16 cellular contexts compared by ENCODE assay signal in the genomic region with DNA sequence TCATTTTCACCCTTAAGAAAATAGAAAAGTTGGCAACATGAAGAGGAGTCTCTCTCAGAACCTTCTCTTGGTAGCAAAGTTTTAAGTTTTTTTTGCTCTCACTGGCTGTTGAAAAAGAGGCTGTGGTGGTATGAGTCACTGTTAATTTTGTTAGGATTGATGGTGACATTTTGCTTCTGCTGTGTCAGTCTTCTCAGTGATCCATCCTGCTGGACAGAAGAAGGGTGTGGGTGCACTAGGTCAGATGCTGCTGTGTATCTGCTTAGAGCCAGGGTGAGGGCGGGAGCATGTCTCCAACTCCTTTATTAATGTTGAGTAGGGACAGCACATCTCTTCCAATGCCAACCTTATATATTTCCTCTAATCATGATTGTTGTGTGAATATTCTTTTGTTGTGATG.
"Had no signal": no experiment of that assay in that cellular context is flagged by ENCODE, and none has a peak within 500 bp of the region (broad histone marks: within the 10 kb centered on the region; RNA-seq: fewer than 3 reads in every experiment).

No MANE protein-coding gene starts in this region.

- H3K4me3 Mint-ChIP-seq: naive thymus-derived CD4-positive, alpha-beta T cell; stimulated activated memory B cell treated with anti-CD40 and anti-IgM and Interleukin-4, amounts not matched to agents 10 μg/mL and 1 μg/mL and 100 μg/mL, for 72 hours; stimulated activated naive CD8-positive, alpha-beta T cell treated with anti-CD3 and anti-CD28 coated beads, Interleukin-15, Interleukin-2, amounts not matched to agents 100 ng/mL and 50 ng/mL, for 24 hours had no signal

- H3K27ac ChIP-seq: coronary artery, gastrocnemius medialis, heart right ventricle, neutrophil, testis, tibial nerve had no signal

- H3K9me3 Mint-ChIP-seq: stimulated activated memory B cell treated with anti-CD40 and anti-IgM and Interleukin-4, amounts not matched to agents 10 μg/mL and 1 μg/mL and 100 μg/mL, for 72 hours had no signal

- H3K4me1 ChIP-seq: gastrocnemius medialis, testis had no signal

- FAIRE-seq: islet of Langerhans had no signal

- H3K4me1 Mint-ChIP-seq: naive thymus-derived CD4-positive, alpha-beta T cell; stimulated activated memory B cell treated with anti-CD40 and anti-IgM and Interleukin-4, amounts not matched to agents 10 μg/mL and 1 μg/mL and 100 μg/mL, for 72 hours had no signal

- DNase-seq: effector CD4-positive, alpha-beta T cell; gastrocnemius medialis; heart right ventricle; hypothalamus; kidney glomerular epithelial cell; mammary epithelial cell; naive thymus-derived CD4-positive, alpha-beta T cell; right cardiac atrium; stimulated activated CD4-positive, alpha-beta T cell treated with anti-CD3 and anti-CD28 coated beads, Interleukin-4, amount 100 ng/mL, for 1 hour; testis had no signal

- H3K36me3 ChIP-seq: neutrophil, tibial nerve had no signal

- H3K36me3 Mint-ChIP-seq: naive thymus-derived CD4-positive, alpha-beta T cell had no signal

- H3K4me3 ChIP-seq: coronary artery, gastrocnemius medialis, heart right ventricle, testis, tibial nerve had no signal

- H3K27ac Mint-ChIP-seq: naive thymus-derived CD4-positive, alpha-beta T cell; stimulated activated memory B cell treated with anti-CD40 and anti-IgM and Interleukin-4, amounts not matched to agents 10 μg/mL and 1 μg/mL and 100 μg/mL, for 72 hours; stimulated activated naive CD8-positive, alpha-beta T cell treated with anti-CD3 and anti-CD28 coated beads, Interleukin-15, Interleukin-2, amounts not matched to agents 100 ng/mL and 50 ng/mL, for 24 hours had no signal

- ATAC-seq: gastrocnemius medialis; naive thymus-derived CD4-positive, alpha-beta T cell; stimulated activated memory B cell treated with anti-CD40 and anti-IgM and Interleukin-4, amounts not matched to agents 10 μg/mL and 1 μg/mL and 100 μg/mL, for 72 hours had no signal

- H3K9me3 ChIP-seq: gastrocnemius medialis, heart right ventricle, neutrophil, testis, tibial nerve had no signal

- H3K27me3 Mint-ChIP-seq: stimulated activated memory B cell treated with anti-CD40 and anti-IgM and Interleukin-4, amounts not matched to agents 10 μg/mL and 1 μg/mL and 100 μg/mL, for 72 hours had no signal

- H3K27me3 ChIP-seq: gastrocnemius medialis, heart right ventricle, neutrophil, testis, tibial nerve had no signal
